12 cellular contexts compared by ENCODE assay signal in the genomic region with DNA sequence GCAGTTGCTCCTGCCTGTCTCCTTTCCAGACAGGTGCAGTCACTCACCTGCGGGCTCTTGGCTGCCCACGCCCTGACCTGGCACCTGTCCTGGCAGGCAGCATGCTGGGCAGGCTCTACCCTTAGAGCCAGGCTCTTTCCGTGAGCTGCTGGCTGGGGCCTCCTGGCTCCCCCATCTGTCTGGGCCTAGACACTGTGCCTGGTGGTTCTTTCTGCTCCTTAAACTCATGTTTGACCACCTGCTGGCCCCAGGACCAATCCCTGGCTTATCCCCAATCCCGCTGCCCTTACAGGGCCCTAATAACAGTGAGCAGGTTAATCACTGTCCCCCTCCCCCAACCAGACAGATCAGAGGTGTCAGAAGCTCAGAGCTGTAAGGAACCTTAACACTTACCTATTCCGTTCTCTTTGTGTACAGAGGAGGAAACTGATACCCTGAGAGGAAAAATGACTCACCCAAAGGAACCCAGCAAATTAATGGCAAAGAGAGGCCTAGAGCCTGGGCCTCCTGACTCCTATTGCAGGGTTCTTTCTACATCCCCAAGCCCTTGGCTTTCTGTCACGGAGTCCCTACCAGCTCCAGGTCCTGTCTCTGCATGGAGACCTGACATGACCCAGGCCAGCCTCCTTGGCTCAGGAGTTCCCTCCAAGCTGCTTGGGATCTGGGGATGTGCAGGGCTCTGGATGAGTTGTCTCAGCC. TPM values are rescaled to one million over a fixed set of nuclear protein-coding genes. Genes with fewer than 3 reads are reported as not detected.
DNase-seq lines count a peak whose midpoint lies in the region; ATAC-seq, FAIRE-seq and TF ChIP-seq lines count a peak whose summit lies in the region.
"Had no signal": no experiment of that assay in that cellular context is flagged by ENCODE, and none has a peak within 500 bp of the region (broad histone marks: within the 10 kb centered on the region; RNA-seq: fewer than 3 reads in every experiment).

No MANE protein-coding gene starts in this region.

- FAIRE-seq in A549 (lab: Jason Lieb, UNC) = no peak

- ATAC-seq in A549 = no peak
- no peak for ATAC-seq in GM18502 (IDR thresholded peaks at IDR 0.05; ENCODE audit: poor library complexity, unreplicated experiment)
- no peak for ATAC-seq in HG02588 (IDR thresholded peaks at IDR 0.05; ENCODE audit: unreplicated experiment)
- ATAC-seq: Panc1 had no signal

- CTCF ChIA-PET in A549 (lab: Yijun Ruan, JAX) = interaction anchor here (1.2 to 4.7 kb wide), 4 partner anchors 13 to 137 kb away, joined by 3 to 40 read pairs (median 10); no protein-coding TSS in a partner anchor

- TF ChIP-seq POLR2A in A549 (IDR thresholded peaks at IDR 0.05; ENCODE audit: low read length) (no peak), Peyer's patch (IDR thresholded peaks at IDR 0.05) (peak in 1 of 2 donors; percentile 3)

- H3K36me3 ChIP-seq in Peyer's patch = no peaks in the 10 kb centered on the region
- no peaks in the 10 kb centered on the region for H3K36me3 ChIP-seq in effector memory CD4-positive, alpha-beta T cell (ENCODE audit: control insufficient read depth, insufficient read depth, low read length)

- H3K9me3 ChIP-seq in A549 = peaks cover 3% of the 10 kb centered on the region; the same call in 1 of the 3 replicates
- peaks cover 0 to 3% (median 0%) of the 10 kb centered on the region in 4 donors for H3K9me3 ChIP-seq in Peyer's patch
- no peaks in the 10 kb centered on the region for H3K9me3 ChIP-seq in effector memory CD4-positive, alpha-beta T cell (ENCODE audit: control insufficient read depth, low read length)

- no peak overlapping the region for H3K4me2 ChIP-seq in A549

- H3K4me1 ChIP-seq in A549 (peaks cover 16% of the 10 kb centered on the region; the same call in 2 of the 3 replicates), Peyer's patch (peaks cover 10 to 36% (median 27%) of the 10 kb centered on the region in 4 donors)
- peaks cover 52% of the 10 kb centered on the region for H3K4me1 ChIP-seq in effector memory CD4-positive, alpha-beta T cell (ENCODE audit: control insufficient read depth, insufficient read depth, low read length, poor library complexity, severe bottlenecking)

- DNase-seq in A549 (ENCODE audit: low read depth in 1 of 2, low spot score in 1 of 2) (no peak), ELR (ENCODE audit: low read depth) (peak; percentile 52), Peyer's patch (peak in 2 of 3 donors; percentile 77 to 80), coronary artery (ENCODE audit: low spot score) (no peak), mucosa of gallbladder (ENCODE audit: low spot score) (no peak)
- DNase-seq in effector memory CD4-positive, alpha-beta T cell = no peak
- DNase-seq: activated effector memory CD4-positive, alpha-beta T cell treated with Interleukin-2 at 50 U/mL for 16 hours; mesenchymal stem cell had no signal

- no peaks in the 10 kb centered on the region for H3K27me3 ChIP-seq in Peyer's patch
- H3K27me3 ChIP-seq in effector memory CD4-positive, alpha-beta T cell (replicated peaks; ENCODE audit: control insufficient read depth, insufficient read depth, low read length, poor library complexity, severe bottlenecking) = no peaks in the 10 kb centered on the region

- H3K27ac ChIP-seq in A549 (0 out of 6 replicates have a peak overlapping the region, but pooled peaks of 1 of the 2 experiments have one; percentile 19), Peyer's patch (peak overlapping the region; percentile 59 to 94 (median 80)), coronary artery (no peak overlapping the region)
- peak overlapping the region; percentile 40 for H3K27ac ChIP-seq in effector memory CD4-positive, alpha-beta T cell (ENCODE audit: insufficient read depth, low read length, poor library complexity, severe bottlenecking)
- H3K27ac ChIP-seq: HL-60 had no signal

- TF ChIP-seq RAD21 in A549 (conservative IDR thresholded peaks at IDR 0.05 in 1 of 2, IDR thresholded peaks at IDR 0.05 in 1 of 2) = no peak

- 73% methylated on average over 6 of the region's 6 CpGs for WGBS in A549 (ENCODE audit: missing lambda C conversion rate)

- TF ChIP-seq CTCF in A549 (IDR thresholded peaks at IDR 0.05) = no peak
- TF ChIP-seq CTCF in Peyer's patch (IDR thresholded peaks at IDR 0.05) = no peak
- TF ChIP-seq CTCF in coronary artery (IDR thresholded peaks at IDR 0.05) = no peak

- H3K4me3 ChIP-seq in A549 (no peak overlapping the region), Peyer's patch (no peak overlapping the region), coronary artery (no peak overlapping the region)
- no peak overlapping the region for H3K4me3 ChIP-seq in effector memory CD4-positive, alpha-beta T cell (ENCODE audit: insufficient read depth, low read depth, low read length, poor library complexity, severe bottlenecking)

- POLR2A ChIA-PET in A549 (lab: Yijun Ruan, JAX) = no interaction called here

- no peak for TF ChIP-seq EP300 in A549 (IDR thresholded peaks at IDR 0.05)

TF ChIP-seq in A549, 52 proteins besides CTCF, POLR2A, EP300 and RAD21:
- TF ChIP-seq FOSL2 (IDR thresholded peaks at IDR 0.05) (no peak), FOSL2 (CRISPR knock-in tag; IDR thresholded peaks at IDR 0.05) (0 out of 2 replicates have a peak, but pooled peaks have one; percentile 4), CEBPB (IDR thresholded peaks at IDR 0.05) (no peak)

RNA-seq across cellular contexts. Expression of a gene that starts 54.7 kb away (rescaled TPM):
- 0.04 TPM in 2 replicates for polyA plus RNA-seq in A549 (2011; rRNA removed)
- 0.01 TPM in 2 replicates for polyA plus RNA-seq in A549 (2012; cell fraction: cytosol; rRNA removed)
- polyA plus RNA-seq in A549 (2012; cell fraction: nucleus; rRNA removed) = 0.07 and 0.11 TPM in 2 replicates
- polyA plus RNA-seq in A549 (2017; fragmentation: RNase III; extraction: RNeasy Plus Mini Kit Qiagen cat#74134 plus additional on column Dnase treatment) = 0.05 to 0.11 TPM (median 0.09 TPM) in 3 replicates
- polyA minus RNA-seq in A549 (2011; rRNA and poly(A)+ RNA removed) = not detected in 2 replicates
- total RNA-seq in Peyer's patch = 1 to 10 TPM in 2 of 4 donors, under 1 TPM in 2; 0.47 to 3.3 (median 0.80) TPM
- 0.75 TPM for total RNA-seq in mucosa of gallbladder

Comparison
In these comparisons a context has a peak if more than half of its experiments do, and no peak if none do; other contexts are left out.
1. DNase-seq: peak in ELR (single experiment) and Peyer's patch (2 of 3); none in A549 (0 of 2), effector memory CD4-positive, alpha-beta T cell (0 of 3), coronary artery (single experiment) and mucosa of gallbladder (single experiment).
2. H3K27ac ChIP-seq: peak in Peyer's patch (4 of 4) and effector memory CD4-positive, alpha-beta T cell (single experiment); none in coronary artery (0 of 2).